In the genomic region with DNA sequence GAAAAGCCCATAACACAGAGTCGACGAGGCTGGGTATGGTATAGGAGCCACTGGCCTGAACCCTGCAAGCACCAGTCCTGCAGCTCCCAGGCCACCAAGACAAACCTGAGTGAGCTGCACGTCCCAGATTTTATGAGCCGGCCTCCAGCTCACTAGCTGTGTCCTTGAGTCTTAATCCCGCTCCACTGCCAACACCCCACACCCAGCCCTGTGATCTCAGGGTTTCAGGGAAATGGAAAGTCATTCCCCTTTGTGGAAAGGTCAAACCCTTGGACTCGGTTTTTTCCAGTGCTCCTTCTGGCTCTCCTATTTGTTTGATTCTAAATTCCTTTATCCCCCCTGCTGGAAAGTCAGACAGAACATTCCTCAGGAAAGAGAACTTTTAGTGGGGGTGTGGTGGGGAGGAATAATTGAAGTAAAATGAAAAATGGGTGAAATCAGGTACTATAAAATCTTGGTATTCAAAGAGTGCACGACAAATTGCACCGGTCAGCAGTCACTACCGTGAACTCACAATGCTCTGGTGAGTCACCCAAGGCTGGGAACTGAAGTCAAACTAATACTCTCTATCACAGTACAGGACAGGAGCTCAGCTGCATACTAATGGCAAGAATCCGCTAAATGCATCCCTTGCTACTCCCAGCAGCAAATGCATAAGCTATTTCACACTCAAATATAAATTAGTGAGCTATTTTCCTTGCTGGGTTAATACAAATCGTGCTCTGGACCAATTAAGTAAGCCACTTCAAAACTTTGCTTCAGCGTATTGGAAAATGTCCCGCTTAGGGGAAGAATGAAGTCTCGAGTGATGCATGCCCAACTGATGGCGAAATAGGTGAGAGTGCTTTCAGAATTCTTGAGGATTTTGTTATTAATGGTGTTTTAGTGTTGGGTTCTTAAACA, we compare ENCODE assay signal across 9 cellular contexts. TPM values are rescaled to one million over a fixed set of nuclear protein-coding genes. Genes with fewer than 3 reads are reported as not detected.
DNase-seq lines count a peak whose midpoint lies in the region; ATAC-seq and TF ChIP-seq lines count a peak whose summit lies in the region.
"Had no signal": no experiment of that assay in that cellular context is flagged by ENCODE, and none has a peak within 500 bp of the region (broad histone marks: within the 10 kb centered on the region; RNA-seq: fewer than 3 reads in every experiment).

No MANE protein-coding gene starts in this region.

- peaks cover 46% of the 10 kb centered on the region for H3K4me1 ChIP-seq in mucosa of descending colon (ENCODE audit: low read depth)

- CTCF ChIA-PET in HEK293T (lab: Yijun Ruan, JAX): no interaction called here

- intact Hi-C loops in Right ventricle myocardium inferior (cut with DNase I) (no loop called here), cardiac septum (cut with DNase I) (loop anchor here (5.0 kb wide), 1 partner anchor 35 kb away; no protein-coding TSS in a partner anchor), mucosa of descending colon (cut with DNase I, micrococcal nuclease) (loop anchor here in 1 of 2 donors (10.0 kb wide), 1 partner anchor 157 kb away; a partner anchor contains a TSS)

- DNase-seq in Right ventricle myocardium inferior (ENCODE audit: missing footprints): peak; percentile 73
- no peak for DNase-seq in cardiac septum (ENCODE audit: low spot score)
- DNase-seq in coronary artery (ENCODE audit: low spot score): peak; percentile 73
- peak; percentile 81 to 86 (median 84) for DNase-seq in mucosa of descending colon
- no peak for DNase-seq in HEK293T (ENCODE audit: extremely low spot score)
- no peak for DNase-seq in stimulated activated CD4-positive, alpha-beta T cell treated with anti-CD3 and anti-CD28 coated beads, Interleukin-2, amount 100 ng/mL, for 24 hours
- DNase-seq in NCI-H2081 (lab: John Stamatoyannopoulos, UW): no peak
- no peak for DNase-seq in globus pallidus (ENCODE audit: low spot score)

- peak; percentile 79 for ATAC-seq in Right ventricle myocardium inferior
- ATAC-seq in mucosa of descending colon: peak; percentile 86

- no peaks in the 10 kb centered on the region for H3K36me3 ChIP-seq in mucosa of descending colon (ENCODE audit: low read depth)
- H3K36me3 ChIP-seq: SJCRH30 had no signal

- POLR2A ChIA-PET in HEK293T (lab: Yijun Ruan, JAX): interaction anchor here (3.3 kb wide), 1 partner anchor 91 kb away, joined by 9 read pairs; a partner anchor contains a TSS

- TF ChIP-seq CTCF in coronary artery (IDR thresholded peaks at IDR 0.05) (no peak), mucosa of descending colon (IDR thresholded peaks at IDR 0.05) (no peak)

- peak overlapping the region; percentile 3 for H3K4me3 ChIP-seq in coronary artery
- H3K4me3 ChIP-seq in mucosa of descending colon: no peak overlapping the region
- H3K4me3 ChIP-seq: SJCRH30 had no signal

- H3K9me3 ChIP-seq in mucosa of descending colon: no peaks in the 10 kb centered on the region
- H3K9me3 ChIP-seq: SJCRH30 had no signal

- peak overlapping the region; percentile 70 for H3K27ac ChIP-seq in coronary artery
- H3K27ac ChIP-seq: SJCRH30 had no signal

TF ChIP-seq in HEK293T, 16 proteins besides CTCF, POLR2A, EP300 and RAD21:
- TF ChIP-seq HDGF (IDR thresholded peaks at IDR 0.05; ENCODE audit: borderline replicate concordance) (no peak), SP1 (IDR thresholded peaks at IDR 0.05) (no peak), FOXA1 (IDR thresholded peaks at IDR 0.05) (no peak), TARDBP (IDR thresholded peaks at IDR 0.05) (no peak), ARNT (IDR thresholded peaks at IDR 0.05) (no peak), SUZ12 (IDR thresholded peaks at IDR 0.05) (no peak), FOXM1 (IDR thresholded peaks at IDR 0.05; ENCODE audit: borderline replicate concordance) (no peak), ELF4 (IDR thresholded peaks at IDR 0.05) (no peak), BHLHE40 (IDR thresholded peaks at IDR 0.05; ENCODE audit: borderline replicate concordance) (no peak), ZNF384 (IDR thresholded peaks at IDR 0.05) (no peak), L3MBTL2 (conservative IDR thresholded peaks at IDR 0.05) (no peak), CTBP1 (IDR thresholded peaks at IDR 0.05; ENCODE audit: borderline replicate concordance) (no peak), LEF1 (IDR thresholded peaks at IDR 0.05; ENCODE audit: borderline replicate concordance) (no peak), NFRKB (IDR thresholded peaks at IDR 0.05) (no peak), FOXK2 (IDR thresholded peaks at IDR 0.05) (no peak)
- TF ChIP-seq, protein P1, sequence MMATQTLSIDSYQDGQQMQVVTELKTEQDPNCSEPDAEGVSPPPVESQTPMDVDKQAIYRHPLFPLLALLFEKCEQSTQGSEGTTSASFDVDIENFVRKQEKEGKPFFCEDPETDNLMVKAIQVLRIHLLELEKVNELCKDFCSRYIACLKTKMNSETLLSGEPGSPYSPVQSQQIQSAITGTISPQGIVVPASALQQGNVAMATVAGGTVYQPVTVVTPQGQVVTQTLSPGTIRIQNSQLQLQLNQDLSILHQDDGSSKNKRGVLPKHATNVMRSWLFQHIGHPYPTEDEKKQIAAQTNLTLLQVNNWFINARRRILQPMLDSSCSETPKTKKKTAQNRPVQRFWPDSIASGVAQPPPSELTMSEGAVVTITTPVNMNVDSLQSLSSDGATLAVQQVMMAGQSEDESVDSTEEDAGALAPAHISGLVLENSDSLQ (IDR thresholded peaks at IDR 0.05): no peak

RNA-seq across cellular contexts. Expression of a gene that starts 9.0 kb away (rescaled TPM):
- total RNA-seq in Right ventricle myocardium inferior (19.6 TPM), cardiac septum (22.2 TPM), mucosa of descending colon (10 to 100 TPM; 16.7 to 22.7 (median 20.8) TPM)

Comparison
In these comparisons a context has a peak if more than half of its experiments do, and no peak if none do; other contexts are left out.
1. DNase-seq: peak in Right ventricle myocardium inferior (single experiment), coronary artery (single experiment) and mucosa of descending colon (3 of 3); none in cardiac septum (single experiment), HEK293T (single experiment), stimulated activated CD4-positive, alpha-beta T cell treated with anti-CD3 and anti-CD28 coated beads, Interleukin-2, amount 100 ng/mL, for 24 hours (0 of 2), NCI-H2081 (0 of 2) and globus pallidus (single experiment).